In genomic region chrX:30653415-30654131, GRCh38 we compare ENCODE assay signal across 8 cellular contexts. TPM values are rescaled to one million over a fixed set of nuclear protein-coding genes. Genes with fewer than 3 reads are reported as not detected.
DNase-seq lines count a peak whose midpoint lies in the region; ATAC-seq and TF ChIP-seq lines count a peak whose summit lies in the region.

Gene GK, plus strand, starts transcription at chrX:30653423. Its CDS starts 115 bp downstream, at chrX:30653538.

- H3K36me3 ChIP-seq in SJSA1 (no peaks in the 10 kb centered on the region), subcutaneous abdominal adipose tissue (ENCODE audit: control insufficient read depth in 5 of 5, insufficient read depth in 5 of 5, low read length in 5 of 5) (no peaks in the 10 kb centered on the region)

- TF ChIP-seq CTCF in chondrocyte (IDR thresholded peaks at IDR 0.05) (no peak), lower leg skin (IDR thresholded peaks at IDR 0.05) (no peak)

- peaks cover 10% of the 10 kb centered on the region; the same call in 1 of the 2 replicates for H3K4me1 ChIP-seq in SJSA1 (replicated peaks)
- H3K4me1 ChIP-seq in subcutaneous abdominal adipose tissue (ENCODE audit: control insufficient read depth in 5 of 5, insufficient read depth in 5 of 5, low read length in 5 of 5): peaks cover 0 to 14% (median 3%) of the 10 kb centered on the region in 5 donors

- H3K27me3 ChIP-seq in SJSA1 (replicated peaks) (no peaks in the 10 kb centered on the region), subcutaneous abdominal adipose tissue (ENCODE audit: control insufficient read depth in 5 of 5, insufficient read depth in 4 of 5, low read length in 5 of 5) (peaks cover 0 to 9% (median 0%) of the 10 kb centered on the region in 5 donors)

- peak; percentile 15 to 28 for DNase-seq in stimulated activated CD4-positive, alpha-beta T cell treated with anti-CD3 and anti-CD28 coated beads, Interleukin-2, amount 100 ng/mL, for 24 hours
- DNase-seq in stimulated activated CD4-positive, alpha-beta T cell treated with anti-CD3 and anti-CD28 coated beads, Interleukin-4, amount 100 ng/mL, for 24 hours: no peak
- peak; percentile 35 for DNase-seq in SJSA1 (ENCODE audit: low read depth in 1 of 2, low spot score in 2 of 2)
- DNase-seq in chondrocyte (ENCODE audit: low spot score): no peak
- peak in 1 of 2 donors; percentile 86 for DNase-seq in lower leg skin (ENCODE audit: low spot score in 2 of 2)
- no peak for DNase-seq in DMS153 treated with DMSO at 0.1 percent for 48 hours (lab: John Stamatoyannopoulos, UW; ENCODE audit: unreplicated experiment)

- peak within 1 kb of the TSS in 3 of 5 donors; percentile 31 to 70 (median 60) for H3K9ac ChIP-seq in subcutaneous abdominal adipose tissue (ENCODE audit: low read length in 5 of 5)

- no peak for TF ChIP-seq POLR2A in lower leg skin (IDR thresholded peaks at IDR 0.05)

- H3K27ac Mint-ChIP-seq in chondrocyte (ENCODE audit: unreplicated experiment): peak within 1 kb of the TSS; percentile 81

- no peaks in the 10 kb centered on the region for H3K36me3 Mint-ChIP-seq in chondrocyte (ENCODE audit: low read depth)

- no peaks in the 10 kb centered on the region for H3K9me3 Mint-ChIP-seq in chondrocyte (ENCODE audit: low read depth)

- H3K9me3 ChIP-seq in SJSA1 (replicated peaks) (no peaks in the 10 kb centered on the region), subcutaneous abdominal adipose tissue (ENCODE audit: control insufficient read depth in 5 of 5, low read length in 5 of 5) (no peaks in the 10 kb centered on the region)

- peak; percentile 3 for ATAC-seq in HG02943 (IDR thresholded peaks at IDR 0.05; ENCODE audit: low read depth, unreplicated experiment)

- H3K4me3 ChIP-seq in SJSA1 (peak within 1 kb of the TSS; percentile 58), lower leg skin (ENCODE audit: low read depth, poor library complexity, severe bottlenecking) (peak within 1 kb of the TSS; percentile 32), subcutaneous abdominal adipose tissue (ENCODE audit: low read depth in 1 of 5, low read length in 5 of 5) (peak within 1 kb of the TSS; percentile 69 to 87 (median 80))

- H3K4me3 Mint-ChIP-seq in chondrocyte (ENCODE audit: unreplicated experiment): peak within 1 kb of the TSS; percentile 87

- WGBS in lower leg skin, 2 donors: 5 to 43% methylated on average over 6 to 51 of the region's 53 CpGs

- H3K27ac ChIP-seq in SJSA1: peak within 1 kb of the TSS; percentile 71
- H3K27ac ChIP-seq in subcutaneous abdominal adipose tissue (ENCODE audit: low read depth, low read length): peak within 1 kb of the TSS; percentile 68

- intact Hi-C loops in lower leg skin (cut with DNase I; ENCODE audit: low total_unique reads): no loop called here

- H3K27me3 Mint-ChIP-seq in chondrocyte (ENCODE audit: low read depth): no peaks in the 10 kb centered on the region

- peaks cover 12% of the 10 kb centered on the region for H3K4me1 Mint-ChIP-seq in chondrocyte (ENCODE audit: low read depth)

RNA-seq across cellular contexts. Expression of gene GK, which starts in this region (rescaled TPM):
- total RNA-seq in SJSA1 (2014; rRNA removed; shearing (Covaris generic)): 5.4 and 7.2 TPM in 2 replicates
- total RNA-seq in chondrocyte (3.4 to 4.6 TPM (median 4.1 TPM) in 3 replicates), lower leg skin (10 to 100 TPM in 1 of 4 donors, 1 to 10 TPM in 3; 2.8 to 10.6 (median 6.4) TPM)

Comparison
In these comparisons a context has a peak if more than half of its experiments do, and no peak if none do; other contexts are left out.
1. DNase-seq: peak in stimulated activated CD4-positive, alpha-beta T cell treated with anti-CD3 and anti-CD28 coated beads, Interleukin-2, amount 100 ng/mL, for 24 hours (2 of 2) and SJSA1 (2 of 2); none in stimulated activated CD4-positive, alpha-beta T cell treated with anti-CD3 and anti-CD28 coated beads, Interleukin-4, amount 100 ng/mL, for 24 hours (single experiment), chondrocyte (single experiment) and DMS153 treated with DMSO at 0.1 percent for 48 hours (single experiment).
2. Peak in every context shown above with its lines, with median percentiles within 50 percentile points of each other: H3K4me3 ChIP-seq.